Comparison of ENCODE assay signal across 7 cellular contexts in the genomic region with DNA sequence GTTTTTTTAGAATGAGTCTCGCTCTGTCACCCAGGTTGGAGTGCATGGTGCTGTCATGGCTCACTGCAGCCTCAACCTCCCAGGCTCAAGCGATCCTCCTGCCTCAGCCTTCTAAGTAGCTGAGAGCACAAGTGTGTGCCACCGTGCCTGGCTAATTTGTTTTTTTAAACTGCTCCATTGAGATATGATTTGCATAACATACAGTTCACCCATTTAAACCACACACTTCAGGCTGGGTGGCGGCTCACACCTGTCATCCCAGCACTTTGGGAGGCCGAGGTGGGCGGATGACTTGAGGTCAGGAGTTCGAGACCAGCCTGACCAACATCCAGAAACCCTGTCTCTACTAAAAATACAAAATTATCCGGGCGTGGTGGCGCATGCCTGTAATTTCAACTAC. TPM values are rescaled to one million over a fixed set of nuclear protein-coding genes. Genes with fewer than 3 reads are reported as not detected.
DNase-seq lines count a peak whose midpoint lies in the region; ATAC-seq, FAIRE-seq and TF ChIP-seq lines count a peak whose summit lies in the region.
"Not testable (repeated sequence)": the region's sequence is repeated elsewhere in the genome, so short reads cannot be mapped to it uniquely, and the experiment has no call there.

No MANE protein-coding gene starts in this region.

- TF ChIP-seq POLR2A in GM12892 (IDR thresholded peaks at IDR 0.05; ENCODE audit: low read depth, low read length); K562 (conservative IDR thresholded peaks at IDR 0.05); thyroid gland (IDR thresholded peaks at IDR 0.05): not testable (repeated sequence)

- not testable (repeated sequence) for DNase-seq in GM12892 (ENCODE audit: insufficient read length); WERI-Rb-1; K562 (ENCODE audit: extremely low read depth in 1 of 4, low spot score in 3 of 4); right atrium auricular region (ENCODE audit: low spot score); thyroid gland
- DNase-seq in Karpas-422 (peak; percentile 72), SJCRH30 (peak; percentile 44 to 55)

- H3K9ac ChIP-seq in Karpas-422 (ENCODE audit: low read length); K562 (ENCODE audit: insufficient read depth in 1 of 2, low read depth in 2 of 2, low read length in 2 of 2): not testable (repeated sequence)

- not testable (repeated sequence) for TF ChIP-seq RAD21 in K562 (CRISPR knock-in tag; conservative IDR thresholded peaks at IDR 0.05 in 1 of 2, IDR thresholded peaks at IDR 0.05 in 1 of 2)

- H3K36me3 ChIP-seq in Karpas-422 (ENCODE audit: insufficient read depth, low read length) = peaks cover 51% of the 10 kb centered on the region
- peaks cover 50% of the 10 kb centered on the region for H3K36me3 ChIP-seq in SJCRH30
- peaks cover 83% of the 10 kb centered on the region for H3K36me3 ChIP-seq in WERI-Rb-1
- H3K36me3 ChIP-seq in K562 (ENCODE audit: control insufficient read depth, insufficient read depth, low read length) = peaks cover 89% of the 10 kb centered on the region; the same call in 2 of the 3 replicates
- H3K36me3 ChIP-seq in right atrium auricular region = peaks cover 16% of the 10 kb centered on the region
- H3K36me3 ChIP-seq in thyroid gland = peaks cover 0 to 12% of the 10 kb centered on the region in 2 donors

- TF ChIP-seq EP300 in K562 (IDR thresholded peaks at IDR 0.05; ENCODE audit: low read length) = not testable (repeated sequence)

- CTCF ChIA-PET in K562 (lab: Yijun Ruan, JAX; ENCODE audit: low intra/inter-chr PET ratio) = not testable (repeated sequence)

- intact Hi-C loops in K562 (cut with micrococcal nuclease); thyroid gland (cut with DNase I): not testable (repeated sequence)

- POLR2A ChIA-PET in K562 (lab: Yijun Ruan, JAX) = not testable (repeated sequence)

- in situ Hi-C loops in K562 (cut with MboI) = not testable (repeated sequence)

- H3K27ac ChIP-seq in Karpas-422 (ENCODE audit: low read length) = peak overlapping the region; percentile 68
- peak overlapping the region; percentile 56 for H3K27ac ChIP-seq in SJCRH30
- H3K27ac ChIP-seq in WERI-Rb-1 = peak overlapping the region; percentile 82
- not testable (repeated sequence) for H3K27ac ChIP-seq in K562 (ENCODE audit: extremely low read depth, low read depth, low read length)
- H3K27ac ChIP-seq in right atrium auricular region = peak overlapping the region; percentile 74 to 75
- peak overlapping the region; percentile 51 to 72 (median 64) for H3K27ac ChIP-seq in thyroid gland

- peak; percentile 78 for FAIRE-seq in GM12892 (lab: Jason Lieb, UNC)
- FAIRE-seq in K562 (lab: Jason Lieb, UNC) = not testable (repeated sequence)

- WGBS in K562 (ENCODE audit: insufficient coverage, low coverage, missing lambda C conversion rate) = 95% methylated on average over 9 of the region's 10 CpGs
- 87 to 91% methylated on average over 10 of the region's 10 CpGs for WGBS in thyroid gland, 2 donors

- H4K20me1 ChIP-seq in Karpas-422 (ENCODE audit: insufficient read depth, low read depth, low read length) = peaks cover 17% of the 10 kb centered on the region; the same call in 1 of the 2 replicates
- H4K20me1 ChIP-seq in K562 (replicated peaks; ENCODE audit: control insufficient read depth, insufficient read depth, low read length) = not testable (repeated sequence)

- peaks cover 56% of the 10 kb centered on the region for H3K79me2 ChIP-seq in Karpas-422 (ENCODE audit: low read length)
- H3K79me2 ChIP-seq in K562 (ENCODE audit: control insufficient read depth, insufficient read depth, low read length) = peaks cover 26% of the 10 kb centered on the region

- not testable (repeated sequence) for BruUV-seq in K562 (replicated peaks; lab: Mats Ljungman, UMichigan)

- H2AFZ ChIP-seq in Karpas-422 (ENCODE audit: low read length); K562 (ENCODE audit: low read depth, low read length): not testable (repeated sequence)

- ATAC-seq in K562 = not testable (repeated sequence)

- not testable (repeated sequence) for H3K9me3 ChIP-seq in Karpas-422 (ENCODE audit: low read length); SJCRH30 (replicated peaks); WERI-Rb-1 (ENCODE audit: severe bottlenecking); K562 (replicated peaks; ENCODE audit: control insufficient read depth, insufficient read depth, low read depth, low read length); right atrium auricular region; thyroid gland

- not testable (repeated sequence) for TF ChIP-seq CTCF in WERI-Rb-1 (IDR thresholded peaks at IDR 0.05; ENCODE audit: low read depth, low read length); K562 (IDR thresholded peaks at IDR 0.05 in 2 of 3, conservative IDR thresholded peaks at IDR 0.05 in 1 of 3; ENCODE audit: insufficient read depth in 2 of 3, low read depth in 1 of 3, low read length in 3 of 3); right atrium auricular region (IDR thresholded peaks at IDR 0.05); thyroid gland (IDR thresholded peaks at IDR 0.05)

- not testable (repeated sequence) for H3K27me3 ChIP-seq in Karpas-422 (ENCODE audit: low read length); SJCRH30; WERI-Rb-1 (ENCODE audit: insufficient read depth, low read depth, severe bottlenecking); K562 (ENCODE audit: control insufficient read depth in 2 of 2, insufficient read depth in 2 of 2, low read length in 2 of 2); right atrium auricular region; thyroid gland

- H3K9me2 ChIP-seq in Karpas-422 (replicated peaks; ENCODE audit: insufficient read depth, low read length) = not testable (repeated sequence)

- H3K9me1 ChIP-seq in K562 (ENCODE audit: control insufficient read depth, insufficient read depth, low read length) = not testable (repeated sequence)

- H3K4me3 ChIP-seq in Karpas-422 (ENCODE audit: low read length); SJCRH30; WERI-Rb-1 (ENCODE audit: low read depth, low read length); K562; right atrium auricular region; thyroid gland (replicated peaks in 1 of 3): not testable (repeated sequence)

- H3K4me1 ChIP-seq in Karpas-422 (ENCODE audit: low read length) (peaks cover 56% of the 10 kb centered on the region), K562 (replicated peaks in 1 of 2; ENCODE audit: control insufficient read depth in 2 of 2, insufficient read depth in 2 of 2, low read length in 2 of 2) (peaks cover 0 to 29% of the 10 kb centered on the region in 2 experiments; a peak in 2 of 5 replicates), right atrium auricular region (peaks cover 0 to 10% of the 10 kb centered on the region in 2 donors), thyroid gland (peaks cover 13 to 31% of the 10 kb centered on the region in 2 donors)
- H3K4me1 ChIP-seq in SJCRH30 = not testable (repeated sequence)

- not testable (repeated sequence) for H3K4me2 ChIP-seq in Karpas-422 (ENCODE audit: low read depth, low read length, poor library complexity, severe bottlenecking); K562 (ENCODE audit: insufficient read depth, low read length)

RNA-seq across cellular contexts. Expression of gene THOP1, which starts 7.4 kb away (rescaled TPM):
- 82.9 TPM for polyA plus RNA-seq in GM12892 (2012; ENCODE audit: missing spikeins)
- 57.0 and 148 TPM in 2 replicates for total RNA-seq in Karpas-422 (2014; rRNA removed; shearing (Covaris generic); ENCODE audit: low replicate concordance)
- total RNA-seq in SJCRH30 (2014; rRNA removed; shearing (Covaris generic)) = 114 and 119 TPM in 2 replicates
- total RNA-seq in K562 (2011; cell fraction: chromatin; rRNA removed; ENCODE audit: low replicate concordance) = 161 and 433 TPM in 2 replicates
- 163 and 178 TPM in 2 replicates for total RNA-seq in K562 (2011; cell fraction: nucleolus; rRNA removed)
- total RNA-seq in K562 (2011; cell fraction: nucleoplasm; rRNA removed) = 128 and 148 TPM in 2 replicates
- total RNA-seq in K562 (2014; rRNA removed) (255 and 325 TPM in 2 replicates), K562 (2014; rRNA removed; fragmentation: Illumina TruSeq; extraction: Trizol) (43.6 and 58.2 TPM in 2 replicates), K562 (2015; rRNA removed; fragmentation: Illumina TruSeq; extraction: Trizol) (97.6 and 106 TPM in 2 replicates), K562 (2021) (193 and 203 TPM in 2 replicates), right atrium auricular region (10 to 100 TPM; 33.9 to 45.8 TPM), thyroid gland (10 to 100 TPM; 29.7 to 79.0 (median 58.9) TPM)
- polyA plus RNA-seq in K562 (2011; rRNA removed) (96.1 and 122 TPM in 2 replicates), K562 (2014; fragmentation: Illumina TruSeq; extraction: Trizol) (77.3 and 106 TPM in 2 replicates), K562 (2014; fragmentation: Nextera tagmentation; extraction: Ambion mirVana) (1 to 10 TPM; 1.3 to 2.0 TPM), K562 (2014; rRNA removed) (174 and 181 TPM in 2 replicates)
- 93.4 and 185 TPM in 2 replicates for polyA plus RNA-seq in K562 (2011; cell fraction: cytosol; rRNA removed)
- 299 and 377 TPM in 2 replicates for polyA plus RNA-seq in K562 (2011; cell fraction: nucleus; rRNA removed)
- 128 and 152 TPM in 2 replicates for polyA plus RNA-seq in K562 (2012)
- 65.6 and 91.6 TPM in 2 replicates for polyA minus RNA-seq in K562 (2011; rRNA and poly(A)+ RNA removed)
- 90.0 and 90.6 TPM in 2 replicates for polyA minus RNA-seq in K562 (2011; cell fraction: cytosol; rRNA and poly(A)+ RNA removed)
- 35.1 and 68.2 TPM in 2 replicates for polyA minus RNA-seq in K562 (2011; cell fraction: nucleus; rRNA and poly(A)+ RNA removed)

RNA-seq across cellular contexts. Expression of gene SGTA, which starts 9.6 kb away (rescaled TPM):
- polyA plus RNA-seq in GM12892 (2012; ENCODE audit: missing spikeins) = 28.2 TPM
- total RNA-seq in Karpas-422 (2014; rRNA removed; shearing (Covaris generic); ENCODE audit: low replicate concordance) = 31.2 and 55.8 TPM in 2 replicates
- total RNA-seq in SJCRH30 (2014; rRNA removed; shearing (Covaris generic)) = 102 and 103 TPM in 2 replicates
- total RNA-seq in K562 (2011; cell fraction: chromatin; rRNA removed; ENCODE audit: low replicate concordance) = 53.5 and 114 TPM in 2 replicates
- 73.2 and 78.7 TPM in 2 replicates for total RNA-seq in K562 (2011; cell fraction: nucleolus; rRNA removed)
- 57.0 and 59.8 TPM in 2 replicates for total RNA-seq in K562 (2011; cell fraction: nucleoplasm; rRNA removed)
- total RNA-seq in K562 (2014; rRNA removed) = 73.2 and 106 TPM in 2 replicates
- 16.2 and 18.1 TPM in 2 replicates for total RNA-seq in K562 (2014; rRNA removed; fragmentation: Illumina TruSeq; extraction: Trizol)
- total RNA-seq in K562 (2015; rRNA removed; fragmentation: Illumina TruSeq; extraction: Trizol) = 49.9 and 50.8 TPM in 2 replicates
- 106 and 110 TPM in 2 replicates for total RNA-seq in K562 (2021)
- 44.5 and 67.3 TPM in 2 replicates for polyA plus RNA-seq in K562 (2011; rRNA removed)
- 73.0 and 146 TPM in 2 replicates for polyA plus RNA-seq in K562 (2011; cell fraction: cytosol; rRNA removed)
- polyA plus RNA-seq in K562 (2011; cell fraction: nucleus; rRNA removed) = 65.8 and 104 TPM in 2 replicates
- polyA plus RNA-seq in K562 (2012) = 77.3 and 87.1 TPM in 2 replicates
- 72.3 and 101 TPM in 2 replicates for polyA plus RNA-seq in K562 (2014; fragmentation: Illumina TruSeq; extraction: Trizol)
- 1 to 10 TPM; 1.4 to 4.8 TPM for polyA plus RNA-seq in K562 (2014; fragmentation: Nextera tagmentation; extraction: Ambion mirVana)
- 87.3 and 89.9 TPM in 2 replicates for polyA plus RNA-seq in K562 (2014; rRNA removed)
- 10.3 and 19.1 TPM in 2 replicates for polyA minus RNA-seq in K562 (2011; rRNA and poly(A)+ RNA removed)
- polyA minus RNA-seq in K562 (2011; cell fraction: cytosol; rRNA and poly(A)+ RNA removed) = 38.4 and 40.7 TPM in 2 replicates
- polyA minus RNA-seq in K562 (2011; cell fraction: nucleus; rRNA and poly(A)+ RNA removed) = 17.5 and 20.0 TPM in 2 replicates
- total RNA-seq in right atrium auricular region = 10 to 100 TPM; 52.3 to 60.9 TPM
- 10 to 100 TPM; 43.4 to 86.8 (median 73.4) TPM for total RNA-seq in thyroid gland

RNA-seq across cellular contexts. Expression of gene ZNF554, which starts 27.0 kb away (rescaled TPM):
- polyA plus RNA-seq in GM12892 (2012; ENCODE audit: missing spikeins) = 1.7 TPM
- 2.6 and 4.0 TPM in 2 replicates for total RNA-seq in Karpas-422 (2014; rRNA removed; shearing (Covaris generic); ENCODE audit: low replicate concordance)
- 1.3 and 1.6 TPM in 2 replicates for total RNA-seq in SJCRH30 (2014; rRNA removed; shearing (Covaris generic))
- 3.7 and 5.4 TPM in 2 replicates for total RNA-seq in K562 (2011; cell fraction: chromatin; rRNA removed; ENCODE audit: low replicate concordance)
- 2.8 and 2.9 TPM in 2 replicates for total RNA-seq in K562 (2011; cell fraction: nucleolus; rRNA removed)
- total RNA-seq in K562 (2011; cell fraction: nucleoplasm; rRNA removed) = 3.2 and 4.7 TPM in 2 replicates
- total RNA-seq in K562 (2014; rRNA removed) (1.2 and 1.5 TPM in 2 replicates), K562 (2014; rRNA removed; fragmentation: Illumina TruSeq; extraction: Trizol) (1.0 and 1.4 TPM in 2 replicates), K562 (2015; rRNA removed; fragmentation: Illumina TruSeq; extraction: Trizol) (1.1 and 1.3 TPM in 2 replicates), K562 (2021) (1.3 and 1.8 TPM in 2 replicates), right atrium auricular region (1 to 10 TPM; 3.5 to 6.0 TPM), thyroid gland (1 to 10 TPM; 4.9 to 9.2 (median 6.2) TPM)
- polyA plus RNA-seq in K562 (2011; rRNA removed) (1.3 and 1.5 TPM in 2 replicates), K562 (2014; fragmentation: Illumina TruSeq; extraction: Trizol) (0.89 and 1.0 TPM in 2 replicates), K562 (2014; fragmentation: Nextera tagmentation; extraction: Ambion mirVana) (under 1 TPM; 0.07 to 0.31 TPM), K562 (2014; rRNA removed) (1.1 and 1.4 TPM in 2 replicates)
- 0.78 and 1.0 TPM in 2 replicates for polyA plus RNA-seq in K562 (2011; cell fraction: cytosol; rRNA removed)
- 1.5 and 2.0 TPM in 2 replicates for polyA plus RNA-seq in K562 (2011; cell fraction: nucleus; rRNA removed)
- polyA plus RNA-seq in K562 (2012) = 0.64 and 1.4 TPM in 2 replicates
- polyA minus RNA-seq in K562 (2011; rRNA and poly(A)+ RNA removed) = 2.5 and 3.2 TPM in 2 replicates
- 0.64 and 1.5 TPM in 2 replicates for polyA minus RNA-seq in K562 (2011; cell fraction: cytosol; rRNA and poly(A)+ RNA removed)
- polyA minus RNA-seq in K562 (2011; cell fraction: nucleus; rRNA and poly(A)+ RNA removed) = 0.81 and 1.3 TPM in 2 replicates

RNA-seq across cellular contexts. Expression of gene ZNF555, which starts 48.6 kb away (rescaled TPM):
- 2.6 TPM for polyA plus RNA-seq in GM12892 (2012; ENCODE audit: missing spikeins)
- total RNA-seq in Karpas-422 (2014; rRNA removed; shearing (Covaris generic); ENCODE audit: low replicate concordance) = 1.4 TPM in 2 replicates
- 10.7 and 11.8 TPM in 2 replicates for total RNA-seq in SJCRH30 (2014; rRNA removed; shearing (Covaris generic))
- 9.7 and 21.8 TPM in 2 replicates for total RNA-seq in K562 (2011; cell fraction: chromatin; rRNA removed; ENCODE audit: low replicate concordance)
- total RNA-seq in K562 (2011; cell fraction: nucleolus; rRNA removed) = 3.2 and 3.6 TPM in 2 replicates
- total RNA-seq in K562 (2011; cell fraction: nucleoplasm; rRNA removed) = 4.7 and 5.1 TPM in 2 replicates
- total RNA-seq in K562 (2014; rRNA removed) (2.0 TPM in 2 replicates), K562 (2014; rRNA removed; fragmentation: Illumina TruSeq; extraction: Trizol) (6.0 and 6.8 TPM in 2 replicates), K562 (2015; rRNA removed; fragmentation: Illumina TruSeq; extraction: Trizol) (3.2 and 3.6 TPM in 2 replicates), K562 (2021) (4.0 and 5.4 TPM in 2 replicates), right atrium auricular region (1 to 10 TPM; 5.5 to 5.9 TPM), thyroid gland (10 to 100 TPM in 1 of 4 donors, 1 to 10 TPM in 3; 8.7 to 10.2 (median 9.5) TPM)
- polyA plus RNA-seq in K562 (2011; rRNA removed) (6.7 and 7.5 TPM in 2 replicates), K562 (2014; fragmentation: Illumina TruSeq; extraction: Trizol) (4.6 and 5.4 TPM in 2 replicates), K562 (2014; fragmentation: Nextera tagmentation; extraction: Ambion mirVana) (1 to 10 TPM; 4.4 to 6.1 TPM), K562 (2014; rRNA removed) (3.0 and 3.4 TPM in 2 replicates)
- 1.5 and 3.4 TPM in 2 replicates for polyA plus RNA-seq in K562 (2011; cell fraction: cytosol; rRNA removed)
- polyA plus RNA-seq in K562 (2011; cell fraction: nucleus; rRNA removed) = 3.6 and 6.2 TPM in 2 replicates
- polyA plus RNA-seq in K562 (2012) = 2.5 and 3.1 TPM in 2 replicates
- 15.0 and 23.3 TPM in 2 replicates for polyA minus RNA-seq in K562 (2011; rRNA and poly(A)+ RNA removed)
- polyA minus RNA-seq in K562 (2011; cell fraction: cytosol; rRNA and poly(A)+ RNA removed) = 3.5 and 4.8 TPM in 2 replicates
- polyA minus RNA-seq in K562 (2011; cell fraction: nucleus; rRNA and poly(A)+ RNA removed) = 1.6 and 6.4 TPM in 2 replicates

RNA-seq across cellular contexts. Expression of gene SLC39A3, which starts 52.8 kb away (rescaled TPM):
- polyA plus RNA-seq in GM12892 (2012; ENCODE audit: missing spikeins) = 25.2 TPM
- total RNA-seq in Karpas-422 (2014; rRNA removed; shearing (Covaris generic); ENCODE audit: low replicate concordance) = 28.6 and 55.3 TPM in 2 replicates
- 18.7 and 19.5 TPM in 2 replicates for total RNA-seq in SJCRH30 (2014; rRNA removed; shearing (Covaris generic))
- 117 and 251 TPM in 2 replicates for total RNA-seq in K562 (2011; cell fraction: chromatin; rRNA removed; ENCODE audit: low replicate concordance)
- total RNA-seq in K562 (2011; cell fraction: nucleolus; rRNA removed) = 298 and 302 TPM in 2 replicates
- 179 and 217 TPM in 2 replicates for total RNA-seq in K562 (2011; cell fraction: nucleoplasm; rRNA removed)
- total RNA-seq in K562 (2014; rRNA removed) (161 and 172 TPM in 2 replicates), K562 (2014; rRNA removed; fragmentation: Illumina TruSeq; extraction: Trizol) (58.6 and 93.5 TPM in 2 replicates), K562 (2015; rRNA removed; fragmentation: Illumina TruSeq; extraction: Trizol) (87.1 and 91.3 TPM in 2 replicates), K562 (2021) (149 and 152 TPM in 2 replicates), right atrium auricular region (10 to 100 TPM; 22.9 to 38.0 TPM), thyroid gland (10 to 100 TPM; 21.7 to 52.2 (median 31.4) TPM)
- polyA plus RNA-seq in K562 (2011; rRNA removed) (127 and 145 TPM in 2 replicates), K562 (2014; fragmentation: Illumina TruSeq; extraction: Trizol) (215 and 268 TPM in 2 replicates), K562 (2014; fragmentation: Nextera tagmentation; extraction: Ambion mirVana) (1 to 10 TPM; 2.3 to 3.6 TPM), K562 (2014; rRNA removed) (165 and 173 TPM in 2 replicates)
- 193 and 267 TPM in 2 replicates for polyA plus RNA-seq in K562 (2011; cell fraction: cytosol; rRNA removed)
- polyA plus RNA-seq in K562 (2011; cell fraction: nucleus; rRNA removed) = 120 and 140 TPM in 2 replicates
- polyA plus RNA-seq in K562 (2012) = 107 and 221 TPM in 2 replicates
- polyA minus RNA-seq in K562 (2011; rRNA and poly(A)+ RNA removed) = 62.5 and 83.9 TPM in 2 replicates
- polyA minus RNA-seq in K562 (2011; cell fraction: cytosol; rRNA and poly(A)+ RNA removed) = 76.8 and 77.8 TPM in 2 replicates
- 36.1 and 44.7 TPM in 2 replicates for polyA minus RNA-seq in K562 (2011; cell fraction: nucleus; rRNA and poly(A)+ RNA removed)
